18 cellular contexts compared by ENCODE assay signal in the genomic region with DNA sequence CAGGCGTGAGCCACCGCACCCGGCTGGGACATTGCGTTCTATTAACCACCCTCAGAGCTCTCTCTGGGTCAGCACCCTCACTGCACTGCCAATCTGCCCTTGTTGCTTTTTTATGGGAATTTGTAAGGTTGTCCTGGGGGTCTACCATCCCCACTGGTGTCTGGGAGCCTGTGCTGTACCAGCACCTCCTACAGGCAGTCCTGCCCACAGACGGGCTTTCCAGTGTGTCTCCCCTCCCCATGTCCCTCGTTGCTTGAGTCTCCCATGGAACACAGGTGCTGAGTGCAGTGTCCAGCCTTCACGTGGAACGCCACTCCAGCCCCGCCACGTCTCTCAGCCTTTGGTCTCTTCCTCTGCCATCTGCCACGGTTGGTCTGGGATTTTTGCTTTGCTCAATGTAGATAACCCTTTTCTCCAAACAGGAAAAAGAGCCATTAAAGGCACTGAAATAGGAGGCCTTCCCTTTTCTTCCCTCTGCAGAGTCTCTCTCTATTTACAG.
A peak's percentile ranks its signal among the peaks of the same experiment; 100 is the strongest.
DNase-seq lines count a peak whose midpoint lies in the region; ATAC-seq, FAIRE-seq and TF ChIP-seq lines count a peak whose summit lies in the region.
"Had no signal": no experiment of that assay in that cellular context is flagged by ENCODE, and none has a peak within 500 bp of the region (broad histone marks: within the 10 kb centered on the region; RNA-seq: fewer than 3 reads in every experiment).

No MANE protein-coding gene starts in this region.

- H3K9me3 ChIP-seq in HEK293 (ENCODE audit: control insufficient read depth, insufficient read depth, low read depth, low read length) = no peaks in the 10 kb centered on the region

- H3K36me3 ChIP-seq in HEK293 (ENCODE audit: control insufficient read depth in 2 of 2, insufficient read depth in 1 of 2, low read length in 2 of 2) = no peaks in the 10 kb centered on the region

- H3K27ac ChIP-seq in HEK293 (ENCODE audit: extremely low read depth, low read depth, low read length) = no peak overlapping the region

- no peak overlapping the region for H3K27ac Mint-ChIP-seq in glutamatergic neuron (ENCODE audit: unreplicated experiment)

- H3K4me3 Mint-ChIP-seq in glutamatergic neuron (ENCODE audit: unreplicated experiment) = no peak overlapping the region

- intact Hi-C loops in posterior vena cava (cut with DNase I) = no loop called here

- CTCF ChIA-PET in HEK293 (lab: Yijun Ruan, JAX) = interaction anchor here (0.6 to 1.6 kb wide), 6 partner anchors 21 to 1241 kb away, joined by 3 to 6 read pairs (median 3); a partner anchor contains a TSS

- TF ChIP-seq CTCF in D721Med (IDR thresholded peaks at IDR 0.05; ENCODE audit: insufficient read depth, missing control alignments) (no peak), HEK293 (tag by site-specific recombination; IDR thresholded peaks at IDR 0.05) (no peak), glutamatergic neuron (IDR thresholded peaks at IDR 0.05; ENCODE audit: partially characterized antibody, unreplicated experiment) (no peak), foreskin fibroblast (IDR thresholded peaks at IDR 0.05; ENCODE audit: low read depth, low read length) (no peak)

- no peaks in the 10 kb centered on the region for H3K36me3 Mint-ChIP-seq in glutamatergic neuron (ENCODE audit: unreplicated experiment)

- DNase-seq in D721Med (ENCODE audit: insufficient read length, low spot score) (peak; percentile 13), glutamatergic neuron (peak; percentile 17), posterior vena cava (ENCODE audit: low spot score) (peak; percentile 41), NCI-H82 (lab: John Stamatoyannopoulos, UW) (no peak), foreskin fibroblast (no peak)
- DNase-seq: AML-193, GOT3, NCI-H1092 treated with DMSO at 0.1 percent for 48 hours, NCI-H146, NCI-H2081, NCI-H2171 treated with DMSO at 0.1 percent for 48 hours, NCI-H446, NCI-H526 treated with DMSO at 0.1 percent for 48 hours, SW 1271 had no signal

- no peaks in the 10 kb centered on the region; the same call in 1 of the 2 replicates for H3K4me1 ChIP-seq in HEK293 (ENCODE audit: control insufficient read depth, insufficient read depth, low read length)

- H3K27me3 Mint-ChIP-seq in glutamatergic neuron (ENCODE audit: unreplicated experiment) = peaks cover 3% of the 10 kb centered on the region

- ATAC-seq in HG03159 (IDR thresholded peaks at IDR 0.05; ENCODE audit: unreplicated experiment) = no peak
- ATAC-seq: Panc1 had no signal

- H3K4me1 Mint-ChIP-seq in glutamatergic neuron (ENCODE audit: low read depth, unreplicated experiment) = no peaks in the 10 kb centered on the region

- no peak for FAIRE-seq in D721Med (lab: Jason Lieb, UNC)
- FAIRE-seq: G401.6 had no signal

- POLR2A ChIA-PET in HEK293 (lab: Yijun Ruan, JAX) = interaction anchor here (1.0 kb wide), 1 partner anchor 68 kb away, joined by 3 read pairs; a partner anchor contains a TSS

- H3K4me3 ChIP-seq in HEK293 (ENCODE audit: low read depth, low read length) (no peak overlapping the region), foreskin fibroblast (ENCODE audit: low read depth in 1 of 2, low read length in 2 of 2) (no peak overlapping the region)

- H3K9me3 Mint-ChIP-seq in glutamatergic neuron (ENCODE audit: unreplicated experiment) = no peaks in the 10 kb centered on the region

TF ChIP-seq in HEK293, 187 proteins besides CTCF, POLR2A, EP300 and RAD21:
- TF ChIP-seq ZNF785 (tag by site-specific recombination; IDR thresholded peaks at IDR 0.05) (0 out of 2 replicates have a peak, but pooled peaks have one; percentile 62), ZNF341 (tag by site-specific recombination; IDR thresholded peaks at IDR 0.05; ENCODE audit: low read depth) (0 out of 2 replicates have a peak, but pooled peaks have one; percentile 2), OVOL3 (tag by site-specific recombination; IDR thresholded peaks at IDR 0.05) (no peak)

Comparison
In these comparisons a context has a peak if more than half of its experiments do, and no peak if none do; other contexts are left out.
1. DNase-seq: peak in D721Med (single experiment), glutamatergic neuron (single experiment) and posterior vena cava (single experiment); none in NCI-H82 (single experiment) and foreskin fibroblast (0 of 2).